Comparison of ENCODE assay signal across 22 cellular contexts in the genomic region with DNA sequence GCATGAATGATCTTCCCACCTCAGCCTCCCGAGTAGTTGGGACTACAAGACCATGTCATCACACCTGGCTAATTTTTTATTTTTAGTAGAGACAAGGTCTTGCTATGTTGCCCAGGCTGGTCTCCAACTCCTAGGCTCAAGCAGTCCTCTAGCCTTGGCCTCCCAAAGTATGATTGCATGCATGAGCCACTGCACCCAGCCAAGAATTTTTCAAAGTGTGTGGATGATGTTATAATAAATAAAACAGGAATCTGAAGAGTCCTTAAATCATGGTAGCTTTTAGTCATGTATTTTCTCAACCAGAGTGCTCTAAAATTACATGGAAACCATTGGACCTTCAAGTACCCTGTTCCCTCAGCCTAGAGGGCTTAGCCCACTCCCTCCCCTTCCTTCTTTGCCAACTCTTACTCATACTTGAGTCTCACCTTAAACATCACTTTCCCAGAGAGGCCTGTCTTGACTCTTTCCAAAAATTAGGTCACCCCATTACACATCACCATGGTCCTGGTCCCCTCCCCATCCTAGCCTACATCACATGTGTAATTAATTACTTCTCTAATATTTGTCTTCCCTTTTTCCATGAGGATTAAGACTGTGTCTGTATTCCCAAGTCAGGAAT.
"Had no signal": no experiment of that assay in that cellular context is flagged by ENCODE, and none has a peak within 500 bp of the region (broad histone marks: within the 10 kb centered on the region; RNA-seq: fewer than 3 reads in every experiment).

No MANE protein-coding gene starts in this region.

- DNase-seq: activated CD4-positive, alpha-beta T cell treated with anti-CD3 and anti-CD28 coated beads for 48 hours; activated CD4-positive, alpha-beta T cell treated with anti-CD3 and anti-CD28 coated beads, Interleukin-2, amount 50 U/mL, for 4 hours; activated CD4-positive, CD25-positive, alpha-beta regulatory T cell treated with anti-CD3 and anti-CD28 coated beads, Interleukin-2, amount 50 U/mL, for 72 hours; activated CD8-positive, alpha-beta memory T cell treated with anti-CD3 and anti-CD28 coated beads, Interleukin-2, amount 10 ng/mL, durations not matched to agents 7 days and 5 days; activated CD8-positive, alpha-beta T cell treated with anti-CD3 and anti-CD28 coated beads, Interleukin-2, amount 10 ng/mL, durations not matched to agents 7 days and 5 days; activated effector memory CD4-positive, alpha-beta T cell treated with anti-CD3 and anti-CD28 coated beads, Interleukin-2, amount 50 U/mL, for 16 hours; activated naive CD4-positive, alpha-beta T cell treated with anti-CD3 and anti-CD28 coated beads for 36 hours; activated T-cell treated with anti-CD3 and anti-CD28 coated beads, Interleukin-2, amount 50 U/mL, for 24 hours; amygdala; MG63; MV-4-11; NCI-H1092 treated with DMSO at 0.1 percent for 48 hours; NCI-H1417 treated with DMSO at 0.1 percent for 48 hours; NCI-H1694; NCI-H2029; NCI-H446; NCI-H524; PC-9; SIG-M5; T-helper 17 cell; T-helper 9 cell had no signal

- H3K27me3 ChIP-seq: cardiac muscle cell had no signal

- H3K27ac ChIP-seq: cardiac muscle cell, PC-9 had no signal

- H2AFZ ChIP-seq: PC-9 had no signal

- H3K9me3 ChIP-seq: MG63 had no signal

- H3K36me3 ChIP-seq: cardiac muscle cell, MG63 had no signal

- H3K4me3 ChIP-seq: cardiac muscle cell, MG63, PC-9 had no signal

- H3K4me2 ChIP-seq: PC-9 had no signal
